Comparison of ENCODE assay signal across 28 cellular contexts in the genomic region with DNA sequence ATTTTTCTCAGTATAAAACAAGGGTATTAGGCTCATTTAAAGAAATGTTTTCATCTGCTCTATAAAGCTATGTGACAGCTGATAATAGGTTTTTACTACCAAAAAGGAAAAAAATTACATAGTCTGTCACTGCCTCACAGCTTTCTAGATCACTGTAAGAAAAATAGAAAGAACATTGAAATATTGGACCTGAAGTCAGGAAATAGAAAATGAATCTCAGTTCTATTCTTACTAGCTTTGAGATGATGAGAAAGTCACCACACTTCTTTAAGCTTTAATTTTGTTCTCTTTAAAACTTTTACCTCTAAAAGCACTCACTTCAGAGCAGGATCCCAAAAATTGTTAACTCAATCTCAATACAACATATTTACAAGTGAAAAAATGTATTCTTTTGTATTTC.
"Had no signal": no experiment of that assay in that cellular context is flagged by ENCODE, and none has a peak within 500 bp of the region (broad histone marks: within the 10 kb centered on the region; RNA-seq: fewer than 3 reads in every experiment).

No MANE protein-coding gene starts in this region.

- H3K27ac Mint-ChIP-seq: dendritic cell treated with granulocyte-macrophage colony-stimulating factor and Interleukin-4, amounts not matched to agents 40 ng/mL and 50 ng/mL, for 4 days; effector memory CD8-positive, alpha-beta T cell; endodermal cell; mesothelial cell of epicardium; naive B cell had no signal

- H3K27ac ChIP-seq: colonic mucosa, epithelial cell of prostate, esophagus squamous epithelium, gastrocnemius medialis, heart right ventricle, left lung, lower lobe of right lung had no signal

- FAIRE-seq: endometrium, islet of Langerhans, keratinocyte had no signal

- H3K36me3 ChIP-seq: colonic mucosa, esophagus squamous epithelium, gastrocnemius medialis, heart right ventricle, left lung, lower lobe of right lung had no signal

- H3K9me3 ChIP-seq: colonic mucosa, gastrocnemius medialis, lower lobe of right lung, mucosa of descending colon had no signal

- H3K27me3 ChIP-seq: colonic mucosa, esophagus squamous epithelium, gastrocnemius medialis, heart right ventricle, left lung had no signal

- H3K9me3 Mint-ChIP-seq: dendritic cell treated with granulocyte-macrophage colony-stimulating factor and Interleukin-4, amounts not matched to agents 40 ng/mL and 50 ng/mL, for 4 days; endodermal cell had no signal

- DNase-seq: colonic mucosa; cortex of kidney; effector CD8-positive, alpha-beta T cell; effector memory CD8-positive, alpha-beta T cell; endodermal cell; erythroblast; esophagus squamous epithelium; foreskin fibroblast; foreskin melanocyte; gastrocnemius medialis; glutamatergic neuron; head of caudate nucleus; heart right ventricle; hippocampal formation; left cardiac atrium; left lung; left ventricle myocardium superior; lower lobe of right lung; mesenchymal stem cell; mucosa of descending colon; naive B cell had no signal

- H3K4me1 Mint-ChIP-seq: endodermal cell, mesothelial cell of epicardium, naive B cell had no signal

- H3K27me3 Mint-ChIP-seq: dendritic cell treated with granulocyte-macrophage colony-stimulating factor and Interleukin-4, amounts not matched to agents 40 ng/mL and 50 ng/mL, for 4 days had no signal

- H3K4me1 ChIP-seq: colonic mucosa, esophagus squamous epithelium, gastrocnemius medialis, lower lobe of right lung had no signal

- ATAC-seq: effector memory CD8-positive, alpha-beta T cell; esophagus mucosa; gastrocnemius medialis; heart right ventricle; left cardiac atrium; left lung; left ventricle myocardium superior; lower lobe of right lung; mucosa of descending colon had no signal

- H3K4me3 Mint-ChIP-seq: dendritic cell treated with granulocyte-macrophage colony-stimulating factor and Interleukin-4, amounts not matched to agents 40 ng/mL and 50 ng/mL, for 4 days; effector memory CD8-positive, alpha-beta T cell; endodermal cell; mesothelial cell of epicardium; naive B cell had no signal

- H3K4me3 ChIP-seq: colonic mucosa, esophagus squamous epithelium, gastrocnemius medialis, heart right ventricle, left lung, lower lobe of right lung, mucosa of descending colon had no signal
